2 cellular contexts compared by ENCODE assay signal in the genomic region with DNA sequence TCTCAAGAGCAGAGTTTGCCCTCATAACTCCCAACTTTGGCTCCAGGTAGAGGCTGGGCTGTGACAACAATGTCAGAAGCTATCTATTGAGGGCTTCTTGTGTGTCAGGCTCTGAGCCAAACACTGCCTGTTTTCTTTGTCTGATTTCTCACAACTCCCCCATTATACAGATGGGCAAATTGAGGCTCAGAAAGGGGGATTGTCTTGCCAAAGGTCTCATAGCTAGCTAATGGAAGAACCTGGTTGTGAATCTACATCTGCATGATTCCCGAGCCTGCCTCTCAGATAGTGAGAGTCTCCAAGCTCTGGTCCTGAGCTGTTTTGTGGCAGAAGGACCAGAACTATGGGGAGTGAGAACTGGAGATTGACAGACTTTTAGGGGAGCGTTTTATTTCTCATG.
TF ChIP-seq lines count a peak whose summit lies in the region.

No MANE protein-coding gene starts in this region.

TF ChIP-seq in GM23338, 12 proteins besides CTCF, POLR2A, EP300 and RAD21:
- no peak for TF ChIP-seq NANOG (IDR thresholded peaks at IDR 0.05; ENCODE audit: borderline replicate concordance)
TF ChIP-seq in GM23338: peak in this region for 0.

TF ChIP-seq in GM12878, 131 proteins besides CTCF, POLR2A, EP300 and RAD21:
- no peak for TF ChIP-seq PKNOX1 (IDR thresholded peaks at IDR 0.05)
- 0 out of 2 replicates have a peak, but pooled peaks have one; percentile 4 for TF ChIP-seq POLR2AphosphoS5 (IDR thresholded peaks at IDR 0.05; ENCODE audit: low read length)
- no peak for TF ChIP-seq CHD1 (IDR thresholded peaks at IDR 0.05; ENCODE audit: low read depth, low read length)
